Comparison of ENCODE assay signal across 8 cellular contexts in genomic region chr17:19744922-19745757, GRCh38. TPM values are rescaled to one million over a fixed set of nuclear protein-coding genes. Genes with fewer than 3 reads are reported as not detected.
DNase-seq lines count a peak whose midpoint lies in the region; ATAC-seq and TF ChIP-seq lines count a peak whose summit lies in the region.

No MANE protein-coding gene starts in this region.

- ATAC-seq in HG03432 (IDR thresholded peaks at IDR 0.05; ENCODE audit: unreplicated experiment) (peak; percentile 51), GM19397 (IDR thresholded peaks at IDR 0.05; ENCODE audit: unreplicated experiment) (no peak)

- H3K9me3 ChIP-seq in SJCRH30 (replicated peaks) (no peaks in the 10 kb centered on the region), osteoblast (ENCODE audit: low read depth, low read length) (no peaks in the 10 kb centered on the region), suprapubic skin (no peaks in the 10 kb centered on the region)

- H3K27me3 ChIP-seq in SJCRH30, result peaks cover 37% of the 10 kb centered on the region
- no peaks in the 10 kb centered on the region for H3K27me3 ChIP-seq in osteoblast (ENCODE audit: insufficient read depth, low read length)
- no peaks in the 10 kb centered on the region for H3K27me3 ChIP-seq in suprapubic skin

- H3K27ac Mint-ChIP-seq in activated naive CD4-positive, alpha-beta T cell treated with anti-CD3 and anti-CD28 coated beads, Interleukin-2, amount 50 U/mL, for 24 hours, result no peak overlapping the region

- intact Hi-C loops in head of caudate nucleus (cut with DNase I), result no loop called here

- no peak overlapping the region for H3K4me3 ChIP-seq in SJCRH30
- H3K4me3 ChIP-seq in osteoblast (ENCODE audit: insufficient read depth, low read length), result peak overlapping the region; percentile 58
- peak overlapping the region; percentile 60 for H3K4me3 ChIP-seq in suprapubic skin

- TF ChIP-seq CTCF in osteoblast (IDR thresholded peaks at IDR 0.05; ENCODE audit: extremely low read depth, low read depth, low read length) (peak; percentile 66), suprapubic skin (IDR thresholded peaks at IDR 0.05) (peak; percentile 89 to 99)

- peak overlapping the region; percentile 67 for H3K4me3 Mint-ChIP-seq in activated naive CD4-positive, alpha-beta T cell treated with anti-CD3 and anti-CD28 coated beads, Interleukin-2, amount 50 U/mL, for 24 hours

- DNase-seq in D341Med (ENCODE audit: low spot score) (peak; percentile 49), SJCRH30 (peak; percentile 51 to 56), head of caudate nucleus (peak; percentile 84 to 97 (median 95)), osteoblast (ENCODE audit: insufficient read length, low spot score, missing footprints) (peak; percentile 98), suprapubic skin (ENCODE audit: low spot score in 2 of 2) (peak; percentile 93)

- H3K4me1 ChIP-seq in SJCRH30, result no peaks in the 10 kb centered on the region
- H3K4me1 ChIP-seq in osteoblast (ENCODE audit: insufficient read depth, low read length), result peaks cover 13% of the 10 kb centered on the region
- H3K4me1 ChIP-seq in suprapubic skin, result peaks cover 48% of the 10 kb centered on the region

- no peaks in the 10 kb centered on the region for H3K27me3 Mint-ChIP-seq in activated naive CD4-positive, alpha-beta T cell treated with anti-CD3 and anti-CD28 coated beads, Interleukin-2, amount 50 U/mL, for 24 hours

- H3K4me1 Mint-ChIP-seq in activated naive CD4-positive, alpha-beta T cell treated with anti-CD3 and anti-CD28 coated beads, Interleukin-2, amount 50 U/mL, for 24 hours, result peaks cover 7% of the 10 kb centered on the region

- H4K20me1 ChIP-seq in osteoblast (ENCODE audit: insufficient read depth, low read length), result no peaks in the 10 kb centered on the region

- no peaks in the 10 kb centered on the region for H3K79me2 ChIP-seq in osteoblast (ENCODE audit: insufficient read depth, low read length)

- no peak for TF ChIP-seq POLR2A in suprapubic skin (IDR thresholded peaks at IDR 0.05)

- no peaks in the 10 kb centered on the region for H3K36me3 Mint-ChIP-seq in activated naive CD4-positive, alpha-beta T cell treated with anti-CD3 and anti-CD28 coated beads, Interleukin-2, amount 50 U/mL, for 24 hours

- no peaks in the 10 kb centered on the region for H3K9me3 Mint-ChIP-seq in activated naive CD4-positive, alpha-beta T cell treated with anti-CD3 and anti-CD28 coated beads, Interleukin-2, amount 50 U/mL, for 24 hours

- H2AFZ ChIP-seq in osteoblast (ENCODE audit: low read length), result peak overlapping the region; percentile 72

- 36% methylated on average over 14 of the region's 50 CpGs for whole genome bisulfite sequencing in suprapubic skin

- peak overlapping the region; percentile 78 for H3K4me2 ChIP-seq in osteoblast (ENCODE audit: insufficient read depth, low read length)

- H3K36me3 ChIP-seq in SJCRH30 (no peaks in the 10 kb centered on the region), osteoblast (ENCODE audit: insufficient read depth, low read length) (no peaks in the 10 kb centered on the region), suprapubic skin (no peaks in the 10 kb centered on the region)

- no peak overlapping the region for H3K27ac ChIP-seq in SJCRH30
- no peak overlapping the region for H3K27ac ChIP-seq in osteoblast (ENCODE audit: low read depth, low read length)
- H3K27ac ChIP-seq in suprapubic skin, result peak overlapping the region; percentile 79

- no peak for TF ChIP-seq EP300 in suprapubic skin (IDR thresholded peaks at IDR 0.05)

RNA-seq across cellular contexts. Expression of gene ALDH3A1, which starts 3.0 kb away (rescaled TPM):
- not detected in 2 replicates for total RNA-seq in SJCRH30 (2014; rRNA removed; shearing (Covaris generic))
- total RNA-seq in osteoblast (under 0.01 TPM in 1 of 2 replicates, not detected in the other), suprapubic skin (100 to 1,000 TPM in 2 of 4 donors, 10 to 100 TPM in 2; 41.7 to 128 (median 83.9) TPM)

RNA-seq across cellular contexts. Expression of gene SLC47A2, which starts 28.8 kb away (rescaled TPM):
- not detected in 2 replicates for total RNA-seq in SJCRH30 (2014; rRNA removed; shearing (Covaris generic))
- total RNA-seq in osteoblast (not detected in 2 replicates), suprapubic skin (1 to 10 TPM in 2 of 4 donors, under 1 TPM in 1, not detected in 1; 0.96 to 7.9 (median 2.5) TPM)

Comparison
In these comparisons a context has a peak if more than half of its experiments do, and no peak if none do; other contexts are left out.
1. RNA of gene ALDH3A1, which starts 3.0 kb away (total RNA-seq): 41.7 to 128 TPM in suprapubic skin; not detected in SJCRH30 and under 0.01 TPM in osteoblast; every median in the first group is over 10 times any median in the second.
2. Peak in every context shown above with its lines, with median percentiles within 50 percentile points of each other: DNase-seq.